17 cellular contexts compared by ENCODE assay signal in genomic region chr2:169704160-169704713, GRCh38. TPM values are rescaled to one million over a fixed set of nuclear protein-coding genes. Genes with fewer than 3 reads are reported as not detected.
DNase-seq lines count a peak whose midpoint lies in the region; ATAC-seq, FAIRE-seq and TF ChIP-seq lines count a peak whose summit lies in the region.
"Had no signal": no experiment of that assay in that cellular context is flagged by ENCODE, and none has a peak within 500 bp of the region (broad histone marks: within the 10 kb centered on the region; RNA-seq: fewer than 3 reads in every experiment).

No MANE protein-coding gene starts in this region.

- no peak for TF ChIP-seq CTCF in LNCaP clone FGC (IDR thresholded peaks at IDR 0.05; ENCODE audit: control insufficient read depth, extremely low read depth, insufficient read depth)
- TF ChIP-seq CTCF in endodermal cell (conservative IDR thresholded peaks at IDR 0.05) = no peak
- TF ChIP-seq CTCF in Peyer's patch (IDR thresholded peaks at IDR 0.05) = no peak

- no peaks in the 10 kb centered on the region for H3K27me3 ChIP-seq in endodermal cell (ENCODE audit: control insufficient read depth, insufficient read depth, low read length, poor library complexity, severe bottlenecking)
- no peaks in the 10 kb centered on the region for H3K27me3 ChIP-seq in mucosa of rectum (ENCODE audit: control insufficient read depth in 2 of 2, insufficient read depth in 2 of 2, low read length in 2 of 2)
- H3K27me3 ChIP-seq in small intestine (ENCODE audit: control insufficient read depth in 2 of 2, insufficient read depth in 2 of 2, low read length in 2 of 2) = no peaks in the 10 kb centered on the region
- H3K27me3 ChIP-seq in Peyer's patch = no peaks in the 10 kb centered on the region

- no peak overlapping the region for H3K9ac ChIP-seq in endodermal cell (ENCODE audit: extremely low read depth, low read length, poor library complexity, severe bottlenecking)
- no peak overlapping the region for H3K9ac ChIP-seq in mucosa of rectum (ENCODE audit: low read depth in 1 of 2, low read length in 2 of 2)

- 86% methylated on average over 1 of the region's 1 CpG; no CpG with 5 or more reads in 1 of the 2 experiments for WGBS in endodermal cell (ENCODE audit: insufficient coverage in 1 of 2, insufficient read length in 1 of 2), 2 experiments
- 46 to 67% (median 58%) methylated on average over 1 of the region's 1 CpG for WGBS in small intestine, 3 donors

- no peaks in the 10 kb centered on the region for H3K4me1 Mint-ChIP-seq in endodermal cell

- FAIRE-seq in small intestine (lab: Jason Lieb, UNC) = no peak
- FAIRE-seq: H54 had no signal

- peaks cover 21% of the 10 kb centered on the region for H3K36me3 ChIP-seq in endodermal cell (ENCODE audit: control insufficient read depth, insufficient read depth, low read length)
- peaks cover 0 to 6% of the 10 kb centered on the region in 2 donors for H3K36me3 ChIP-seq in mucosa of rectum (ENCODE audit: control insufficient read depth in 2 of 2, insufficient read depth in 2 of 2, low read length in 2 of 2)
- no peaks in the 10 kb centered on the region for H3K36me3 ChIP-seq in small intestine (ENCODE audit: control insufficient read depth in 2 of 2, insufficient read depth in 2 of 2, low read length in 2 of 2)
- no peaks in the 10 kb centered on the region for H3K36me3 ChIP-seq in Peyer's patch

- no peaks in the 10 kb centered on the region for H3K27me3 Mint-ChIP-seq in endodermal cell (ENCODE audit: insufficient read depth)
- H3K27me3 Mint-ChIP-seq: CD4-positive, CD25-positive, alpha-beta regulatory T cell had no signal

- H3K9me3 ChIP-seq in endodermal cell (ENCODE audit: control insufficient read depth, low read length) = no peaks in the 10 kb centered on the region
- no peaks in the 10 kb centered on the region for H3K9me3 ChIP-seq in mucosa of rectum (ENCODE audit: control insufficient read depth in 2 of 2, low read length in 2 of 2)
- no peaks in the 10 kb centered on the region for H3K9me3 ChIP-seq in small intestine (ENCODE audit: control insufficient read depth, low read depth)
- H3K9me3 ChIP-seq in Peyer's patch = no peaks in the 10 kb centered on the region

- H3K27ac Mint-ChIP-seq in endodermal cell = no peak overlapping the region
- H3K27ac Mint-ChIP-seq: CD4-positive, CD25-positive, alpha-beta regulatory T cell; HFFc6 had no signal

- H3K9me3 Mint-ChIP-seq in endodermal cell = no peaks in the 10 kb centered on the region
- H3K9me3 Mint-ChIP-seq: CD4-positive, CD25-positive, alpha-beta regulatory T cell; HFFc6 had no signal

- peaks cover 24% of the 10 kb centered on the region for H3K36me3 Mint-ChIP-seq in endodermal cell (ENCODE audit: low read depth)

- no peak overlapping the region for H3K4me3 ChIP-seq in LNCaP clone FGC (ENCODE audit: low read depth, low read length)
- no peak overlapping the region for H3K4me3 ChIP-seq in endodermal cell (ENCODE audit: low read length)
- no peak overlapping the region for H3K4me3 ChIP-seq in mucosa of rectum (ENCODE audit: low read length in 2 of 2)
- no peak overlapping the region for H3K4me3 ChIP-seq in small intestine (ENCODE audit: low read depth in 1 of 2, low read length in 2 of 2)
- no peak overlapping the region for H3K4me3 ChIP-seq in Peyer's patch

- TF ChIP-seq POLR2A in Peyer's patch (IDR thresholded peaks at IDR 0.05) = no peak

- H3K4me1 ChIP-seq in endodermal cell (ENCODE audit: control insufficient read depth, insufficient read depth, low read length) (no peaks in the 10 kb centered on the region), mucosa of rectum (ENCODE audit: control insufficient read depth in 2 of 2, insufficient read depth in 2 of 2, low read length in 2 of 2) (no peaks in the 10 kb centered on the region), small intestine (ENCODE audit: control insufficient read depth in 2 of 2, insufficient read depth in 1 of 2, low read depth in 1 of 2, low read length in 1 of 2) (no peaks in the 10 kb centered on the region), Peyer's patch (peaks cover 0 to 12% (median 0%) of the 10 kb centered on the region in 4 donors)

- H3K4me3 Mint-ChIP-seq in endodermal cell = no peak overlapping the region
- H3K4me3 Mint-ChIP-seq: CD4-positive, CD25-positive, alpha-beta regulatory T cell; HFFc6 had no signal

- DNase-seq in LNCaP clone FGC (ENCODE audit: low read depth) (peak; percentile 42), endodermal cell (peak; percentile 12), small intestine (peak; percentile 80), Peyer's patch (no peak), AG08396 (ENCODE audit: low spot score) (no peak)
- DNase-seq: ACHN; CD4-positive, CD25-positive, alpha-beta regulatory T cell; EL; HFFc6; MM.1S; NCI-H1092 treated with DMSO at 0.1 percent for 48 hours; NCI-H2081 treated with DMSO at 0.1 percent for 48 hours; NCI-H524; SHP77 had no signal

- H3K27ac ChIP-seq in endodermal cell (ENCODE audit: low read depth, low read length) = no peak overlapping the region
- peak overlapping the region; percentile 23 to 33 for H3K27ac ChIP-seq in mucosa of rectum (ENCODE audit: low read depth in 2 of 2, low read length in 2 of 2)
- H3K27ac ChIP-seq in small intestine (ENCODE audit: low read depth in 1 of 2, low read length in 1 of 2) = peak overlapping the region; percentile 37 to 54
- H3K27ac ChIP-seq in Peyer's patch = peak overlapping the region in 2 of 4 donors; percentile 61 to 64

- ATAC-seq in GM18520 (IDR thresholded peaks at IDR 0.05; ENCODE audit: unreplicated experiment) = no peak

RNA-seq across cellular contexts. Expression of gene PHOSPHO2, which starts 10.0 kb away (rescaled TPM):
- total RNA-seq in endodermal cell (1 to 10 TPM; 6.3 to 7.3 TPM), Peyer's patch (1 to 10 TPM; 5.4 to 9.9 (median 6.9) TPM)
- 6.6 TPM for polyA plus RNA-seq in endodermal cell (2013, experiment 1 of 2)
- polyA plus RNA-seq in endodermal cell (2013, experiment 2 of 2) = 6.5 TPM
- 1 to 10 TPM; 3.8 to 5.5 (median 5.1) TPM for polyA plus RNA-seq in small intestine

RNA-seq across cellular contexts. Expression of gene CFAP210, which starts 10.0 kb away (rescaled TPM):
- total RNA-seq in endodermal cell (1 to 10 TPM in 1 of 2 donors, under 1 TPM in 1; 0.70 to 1.9 TPM), Peyer's patch (not detected)
- 1.2 TPM for polyA plus RNA-seq in endodermal cell (2013, experiment 1 of 2)
- polyA plus RNA-seq in endodermal cell (2013, experiment 2 of 2) = 1.7 TPM
- polyA plus RNA-seq in small intestine = under 1 TPM in 1 of 3 donors, not detected in 2; 0.27 TPM
- total RNA-seq: CD4-positive, CD25-positive, alpha-beta regulatory T cell had no signal
- polyA plus RNA-seq: CD4-positive, CD25-positive, alpha-beta regulatory T cell had no signal

RNA-seq across cellular contexts. Expression of gene KLHL23, which starts 29.4 kb away (rescaled TPM):
- total RNA-seq in endodermal cell (10 to 100 TPM; 43.4 to 61.9 TPM), Peyer's patch (10 to 100 TPM; 10.6 to 43.7 (median 17.2) TPM)
- 53.5 TPM for polyA plus RNA-seq in endodermal cell (2013, experiment 1 of 2)
- polyA plus RNA-seq in endodermal cell (2013, experiment 2 of 2) = 51.0 TPM
- polyA plus RNA-seq in small intestine = 1 to 10 TPM; 3.2 to 7.4 (median 3.4) TPM

Comparison
In these comparisons a context has a peak if more than half of its experiments do, and no peak if none do; other contexts are left out.
1. DNase-seq: peak in LNCaP clone FGC (single experiment), endodermal cell (single experiment) and small intestine (single experiment); none in Peyer's patch (0 of 3) and AG08396 (single experiment).